Comparison of ENCODE assay signal across 13 cellular contexts in the genomic region with DNA sequence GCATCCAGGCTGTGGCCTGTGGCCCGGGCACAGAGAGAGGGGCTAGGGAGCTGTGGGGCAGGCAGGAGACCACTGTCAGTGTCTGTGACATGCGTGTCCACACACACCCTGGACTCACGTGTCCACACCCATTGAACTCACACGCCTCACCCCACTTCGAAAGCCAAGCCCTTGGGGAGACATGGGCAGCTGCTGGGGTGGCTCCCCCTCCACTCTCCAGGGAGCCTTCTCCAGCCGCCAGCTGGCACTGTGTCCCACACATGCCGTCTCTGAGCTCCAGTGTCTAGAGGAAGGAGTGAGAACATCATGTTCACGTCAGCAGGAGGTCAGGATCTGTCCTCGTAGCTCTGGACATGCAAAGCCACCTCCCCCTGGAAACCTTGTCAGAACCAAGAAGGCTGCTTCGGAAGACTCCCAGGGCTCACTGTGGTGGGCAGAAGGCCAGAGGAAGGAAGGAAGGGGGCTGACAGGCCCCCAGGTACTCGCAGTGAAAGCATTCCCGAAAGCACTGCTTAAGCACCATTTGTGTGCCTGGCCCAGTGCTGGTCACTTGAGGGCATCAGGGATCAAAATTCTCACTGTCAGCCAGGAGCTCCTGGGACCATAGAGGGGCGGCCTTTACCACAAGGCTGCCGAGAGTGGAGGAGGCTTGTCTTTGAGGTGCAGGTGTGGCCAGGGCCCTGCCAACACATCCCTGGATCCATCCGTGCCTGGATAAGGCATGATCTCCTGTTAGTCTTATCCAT.
DNase-seq lines count a peak whose midpoint lies in the region; ATAC-seq and TF ChIP-seq lines count a peak whose summit lies in the region.
"Had no signal": no experiment of that assay in that cellular context is flagged by ENCODE, and none has a peak within 500 bp of the region (broad histone marks: within the 10 kb centered on the region; RNA-seq: fewer than 3 reads in every experiment).

No MANE protein-coding gene starts in this region.

- H3K4me3 Mint-ChIP-seq in mesothelial cell of epicardium, result no peak overlapping the region
- no peak overlapping the region for H3K4me3 Mint-ChIP-seq in activated T-cell treated with anti-CD3 and anti-CD28 coated beads, Interleukin-2, amount 50 U/mL, for 72 hours
- H3K4me3 Mint-ChIP-seq: natural killer cell treated with Interleukin-12 subunit alpha and Interleukin-12 subunit beta and Interleukin-15 and Interleukin-18, amount 100 ng/mL, for 72 hours had no signal

- TF ChIP-seq CTCF in foreskin fibroblast (IDR thresholded peaks at IDR 0.05; ENCODE audit: low read depth, low read length), result no peak
- no peak for TF ChIP-seq CTCF in mesothelial cell of epicardium (IDR thresholded peaks at IDR 0.05; ENCODE audit: unreplicated experiment)
- peak in 3 of 6 experiments; percentile 27 to 39 (median 28) for TF ChIP-seq CTCF in thyroid gland (IDR thresholded peaks at IDR 0.05)

- H3K9me3 Mint-ChIP-seq in mesothelial cell of epicardium, result peaks cover 13% of the 10 kb centered on the region
- H3K9me3 Mint-ChIP-seq in activated T-cell treated with anti-CD3 and anti-CD28 coated beads, Interleukin-2, amount 50 U/mL, for 72 hours, result peaks cover 2 to 3% of the 10 kb centered on the region in 2 donors

- H3K27ac ChIP-seq in thyroid gland, result peak overlapping the region in 2 of 3 donors; percentile 33 to 53
- H3K27ac ChIP-seq: 22Rv1, VCaP had no signal

- ATAC-seq in HG03432 (IDR thresholded peaks at IDR 0.05; ENCODE audit: unreplicated experiment), result no peak
- ATAC-seq in activated T-cell treated with anti-CD3 and anti-CD28 coated beads, Interleukin-2, amount 50 U/mL, for 72 hours (replicated peaks in 1 of 2), result no peak
- ATAC-seq: natural killer cell treated with Interleukin-12 subunit alpha and Interleukin-12 subunit beta and Interleukin-15 and Interleukin-18, amount 100 ng/mL, for 72 hours had no signal

- H3K27me3 Mint-ChIP-seq in mesothelial cell of epicardium (ENCODE audit: low read depth), result no peaks in the 10 kb centered on the region
- H3K27me3 Mint-ChIP-seq in activated T-cell treated with anti-CD3 and anti-CD28 coated beads, Interleukin-2, amount 50 U/mL, for 72 hours (ENCODE audit: low read depth), result no peaks in the 10 kb centered on the region

- peak; percentile 15 for DNase-seq in DMS 273 (lab: John Stamatoyannopoulos, UW; ENCODE audit: unreplicated experiment)
- DNase-seq in DMS 273 treated with DMSO at 0.1 percent for 48 hours (lab: John Stamatoyannopoulos, UW), result no peak
- DNase-seq in foreskin fibroblast, result peak; percentile 24 to 50
- DNase-seq in mesothelial cell of epicardium (ENCODE audit: low spot score in 2 of 2, unreplicated experiment in 2 of 2), result peak; percentile 4 to 27
- peak; percentile 81 to 83 for DNase-seq in thyroid gland
- DNase-seq in NCI-H345 treated with DMSO at 0.1 percent for 48 hours (lab: John Stamatoyannopoulos, UW; ENCODE audit: unreplicated experiment), result no peak
- no peak for DNase-seq in activated T-cell treated with anti-CD3 and anti-CD28 coated beads, Interleukin-2, amount 50 U/mL, for 72 hours
- DNase-seq: Calu3, cortex of kidney had no signal

- no peaks in the 10 kb centered on the region for H3K36me3 Mint-ChIP-seq in mesothelial cell of epicardium
- H3K36me3 Mint-ChIP-seq in activated T-cell treated with anti-CD3 and anti-CD28 coated beads, Interleukin-2, amount 50 U/mL, for 72 hours (ENCODE audit: insufficient read depth in 2 of 2), result peaks cover 0 to 4% of the 10 kb centered on the region in 2 donors

- H3K4me1 ChIP-seq in thyroid gland, result peaks cover 22 to 52% of the 10 kb centered on the region in 2 donors

- TF ChIP-seq POLR2A in thyroid gland (IDR thresholded peaks at IDR 0.05), result no peak

- no peak overlapping the region for H3K4me3 ChIP-seq in foreskin fibroblast (ENCODE audit: low read depth in 1 of 2, low read length in 2 of 2)
- no peak overlapping the region for H3K4me3 ChIP-seq in thyroid gland (replicated peaks in 1 of 3)

- intact Hi-C loops in thyroid gland (cut with DNase I), result no loop called here

- H3K27me3 ChIP-seq in thyroid gland, result no peaks in the 10 kb centered on the region

- H3K27ac Mint-ChIP-seq in mesothelial cell of epicardium, result no peak overlapping the region
- no peak overlapping the region for H3K27ac Mint-ChIP-seq in activated T-cell treated with anti-CD3 and anti-CD28 coated beads, Interleukin-2, amount 50 U/mL, for 72 hours
- H3K27ac Mint-ChIP-seq: natural killer cell treated with Interleukin-12 subunit alpha and Interleukin-12 subunit beta and Interleukin-15 and Interleukin-18, amount 100 ng/mL, for 72 hours had no signal

- H3K9me3 ChIP-seq in thyroid gland, result no peaks in the 10 kb centered on the region

- H3K36me3 ChIP-seq in thyroid gland, result no peaks in the 10 kb centered on the region

- 32 to 43% methylated on average over 11 to 13 of the region's 15 CpGs for WGBS in thyroid gland, 2 donors

- no peaks in the 10 kb centered on the region for H3K4me1 Mint-ChIP-seq in mesothelial cell of epicardium
- H3K4me1 Mint-ChIP-seq in activated T-cell treated with anti-CD3 and anti-CD28 coated beads, Interleukin-2, amount 50 U/mL, for 72 hours (ENCODE audit: low read depth), result no peaks in the 10 kb centered on the region

Comparison
In these comparisons a context has a peak if more than half of its experiments do, and no peak if none do; other contexts are left out.
1. DNase-seq: peak in DMS 273 (single experiment), foreskin fibroblast (2 of 2), mesothelial cell of epicardium (2 of 2) and thyroid gland (2 of 2); none in DMS 273 treated with DMSO at 0.1 percent for 48 hours (single experiment), NCI-H345 treated with DMSO at 0.1 percent for 48 hours (single experiment) and activated T-cell treated with anti-CD3 and anti-CD28 coated beads, Interleukin-2, amount 50 U/mL, for 72 hours (0 of 2).